9 cellular contexts compared by ENCODE assay signal in the genomic region with DNA sequence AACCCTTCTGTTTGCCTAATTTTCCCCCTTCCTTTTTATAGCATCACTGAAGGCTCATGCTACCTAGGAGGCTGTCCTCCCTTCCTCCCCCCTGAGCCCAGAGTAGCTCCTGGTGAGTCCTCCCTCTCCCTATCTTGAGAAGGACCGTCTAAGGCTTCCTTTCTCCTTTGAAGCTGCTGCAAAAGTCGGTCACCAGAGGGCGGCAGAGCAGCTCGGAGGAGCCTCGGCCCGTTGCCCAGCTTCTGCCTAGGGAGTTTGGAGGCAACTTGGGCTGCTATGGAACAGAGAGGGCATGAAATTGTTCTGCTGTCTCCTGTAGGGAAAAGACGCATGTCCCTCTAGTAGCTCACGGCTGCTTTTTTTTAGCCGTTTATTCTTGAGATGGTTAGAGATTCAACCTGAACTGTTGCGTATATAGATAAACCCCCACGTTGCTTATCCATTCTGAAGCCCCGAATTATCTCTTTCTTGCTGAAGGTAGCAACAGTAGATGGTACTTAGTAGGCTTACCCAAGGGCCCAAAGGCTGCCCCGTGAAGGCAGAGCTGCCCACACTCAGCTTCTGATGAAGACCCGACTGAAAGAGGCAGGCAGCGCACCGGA. TPM values are rescaled to one million over a fixed set of nuclear protein-coding genes. Genes with fewer than 3 reads are reported as not detected.
DNase-seq lines count a peak whose midpoint lies in the region; ATAC-seq, FAIRE-seq and TF ChIP-seq lines count a peak whose summit lies in the region.
"Had no signal": no experiment of that assay in that cellular context is flagged by ENCODE, and none has a peak within 500 bp of the region (broad histone marks: within the 10 kb centered on the region; RNA-seq: fewer than 3 reads in every experiment).

No MANE protein-coding gene starts in this region.

- no peak for TF ChIP-seq POLR2A in A549 (IDR thresholded peaks at IDR 0.05; ENCODE audit: low read length)
- TF ChIP-seq POLR2A in GM12892 (IDR thresholded peaks at IDR 0.05; ENCODE audit: low read depth, low read length), result no peak
- no peak for TF ChIP-seq POLR2A in right lobe of liver (IDR thresholded peaks at IDR 0.05)

- TF ChIP-seq CTCF in A549 (IDR thresholded peaks at IDR 0.05) (peak; percentile 76), right lobe of liver (IDR thresholded peaks at IDR 0.05) (peak; percentile 52 to 84 (median 80))

- no peak overlapping the region for H3K4me2 ChIP-seq in A549

- peak; percentile 76 to 82 for DNase-seq in A549 (ENCODE audit: low read depth in 1 of 2, low spot score in 1 of 2)
- DNase-seq in GM12892 (ENCODE audit: insufficient read length), result peak; percentile 47
- DNase-seq in NCI-H226, result peak; percentile 48
- peak; percentile 87 for DNase-seq in activated CD4-positive, alpha-beta T cell treated with anti-CD3 and anti-CD28 coated beads, Interleukin-2, amount 10 ng/mL, durations not matched to agents 24 days and 14 days
- peak; percentile 84 to 87 (median 87) for DNase-seq in right lobe of liver
- DNase-seq in stimulated activated CD8-positive, alpha-beta memory T cell treated with anti-CD3 and anti-CD28 coated beads, Interleukin-12 subunit alpha, Interleukin-12 subunit beta, amount 100 ng/mL, for 4 hours (ENCODE audit: low read depth), result peak; percentile 25

- POLR2A ChIA-PET in A549 (lab: Yijun Ruan, JAX), result interaction anchor here (0.9 kb wide), 1 partner anchor 56 kb away, joined by 4 read pairs; a partner anchor contains a TSS

- peaks cover 53% of the 10 kb centered on the region for H3K27me3 Mint-ChIP-seq in activated CD4-positive, alpha-beta T cell treated with anti-CD3 and anti-CD28 coated beads, Interleukin-2, amount 10 ng/mL, durations not matched to agents 24 days and 14 days
- peaks cover 15% of the 10 kb centered on the region for H3K27me3 Mint-ChIP-seq in dendritic cell treated with granulocyte-macrophage colony-stimulating factor and Interleukin-4, amounts not matched to agents 40 ng/mL and 50 ng/mL, for 4 days

- H3K4me1 Mint-ChIP-seq in activated CD4-positive, alpha-beta T cell treated with anti-CD3 and anti-CD28 coated beads, Interleukin-2, amount 10 ng/mL, durations not matched to agents 24 days and 14 days, result peaks cover 8% of the 10 kb centered on the region
- H3K4me1 Mint-ChIP-seq in dendritic cell treated with granulocyte-macrophage colony-stimulating factor and Interleukin-4, amounts not matched to agents 40 ng/mL and 50 ng/mL, for 4 days (ENCODE audit: low read depth), result peaks cover 76% of the 10 kb centered on the region

- peak; percentile 73 to 80 for TF ChIP-seq RAD21 in A549 (conservative IDR thresholded peaks at IDR 0.05 in 1 of 2, IDR thresholded peaks at IDR 0.05 in 1 of 2)

- H3K9me3 ChIP-seq in A549, result no peaks in the 10 kb centered on the region
- H3K9me3 ChIP-seq in right lobe of liver, result no peaks in the 10 kb centered on the region

- no peak overlapping the region for H3K4me3 ChIP-seq in A549
- H3K4me3 ChIP-seq in right lobe of liver, result peak overlapping the region in 1 of 3 donors; percentile 16
- H3K4me3 ChIP-seq: skin epidermis had no signal

- H3K36me3 ChIP-seq in right lobe of liver, result no peaks in the 10 kb centered on the region

- CTCF ChIA-PET in A549 (lab: Yijun Ruan, JAX), result interaction anchor here (0.6 to 16.6 kb wide), 33 partner anchors 12 to 760 kb away, joined by 3 to 210 read pairs (median 5); no protein-coding TSS in a partner anchor

- TF ChIP-seq EP300 in A549 (IDR thresholded peaks at IDR 0.05), result no peak

- ATAC-seq in A549 (peak; percentile 74 to 87), right lobe of liver (peak; percentile 60 to 71 (median 62)), HG03469 (IDR thresholded peaks at IDR 0.05; ENCODE audit: unreplicated experiment) (no peak)

- no peak overlapping the region for H3K27ac ChIP-seq in A549
- peak overlapping the region in 2 of 3 donors; percentile 13 to 80 for H3K27ac ChIP-seq in right lobe of liver
- H3K27ac ChIP-seq: skin epidermis had no signal

- H3K36me3 Mint-ChIP-seq in activated CD4-positive, alpha-beta T cell treated with anti-CD3 and anti-CD28 coated beads, Interleukin-2, amount 10 ng/mL, durations not matched to agents 24 days and 14 days (ENCODE audit: low read depth), result no peaks in the 10 kb centered on the region
- peaks cover 95% of the 10 kb centered on the region for H3K36me3 Mint-ChIP-seq in dendritic cell treated with granulocyte-macrophage colony-stimulating factor and Interleukin-4, amounts not matched to agents 40 ng/mL and 50 ng/mL, for 4 days (ENCODE audit: low read depth)

- H3K4me1 ChIP-seq in A549 (peaks cover 3% of the 10 kb centered on the region; the same call in 1 of the 3 replicates), right lobe of liver (peaks cover 0 to 45% (median 13%) of the 10 kb centered on the region in 4 donors)

- H3K27me3 ChIP-seq in right lobe of liver, result no peaks in the 10 kb centered on the region

- H3K9me3 Mint-ChIP-seq in activated CD4-positive, alpha-beta T cell treated with anti-CD3 and anti-CD28 coated beads, Interleukin-2, amount 10 ng/mL, durations not matched to agents 24 days and 14 days, result no peaks in the 10 kb centered on the region
- H3K9me3 Mint-ChIP-seq in dendritic cell treated with granulocyte-macrophage colony-stimulating factor and Interleukin-4, amounts not matched to agents 40 ng/mL and 50 ng/mL, for 4 days, result no peaks in the 10 kb centered on the region

- intact Hi-C loops in activated CD4-positive, alpha-beta T cell treated with anti-CD3 and anti-CD28 coated beads, Interleukin-2, amount 10 ng/mL, durations not matched to agents 24 days and 14 days (cut with micrococcal nuclease), result loop anchor here (1.0 kb wide), 1 partner anchor 306 kb away; no protein-coding TSS in a partner anchor
- intact Hi-C loops in dendritic cell treated with granulocyte-macrophage colony-stimulating factor and Interleukin-4, amounts not matched to agents 40 ng/mL and 50 ng/mL, for 4 days (cut with micrococcal nuclease), result no loop called here
- intact Hi-C loops in right lobe of liver (cut with DNase I), result no loop called here

- FAIRE-seq in A549 (lab: Jason Lieb, UNC), result no peak
- FAIRE-seq in GM12892 (lab: Jason Lieb, UNC), result peak; percentile 94

- WGBS in A549 (ENCODE audit: missing lambda C conversion rate), result 32% methylated on average over 16 of the region's 16 CpGs
- 44% methylated on average over 9 of the region's 16 CpGs for WGBS in right lobe of liver (ENCODE audit: insufficient coverage, low coverage, low lambda C conversion rate, missing lambda C conversion rate)

- no peak overlapping the region for H3K27ac Mint-ChIP-seq in activated CD4-positive, alpha-beta T cell treated with anti-CD3 and anti-CD28 coated beads, Interleukin-2, amount 10 ng/mL, durations not matched to agents 24 days and 14 days
- H3K27ac Mint-ChIP-seq in dendritic cell treated with granulocyte-macrophage colony-stimulating factor and Interleukin-4, amounts not matched to agents 40 ng/mL and 50 ng/mL, for 4 days, result peak overlapping the region; percentile 39

- no peak overlapping the region for H3K4me3 Mint-ChIP-seq in activated CD4-positive, alpha-beta T cell treated with anti-CD3 and anti-CD28 coated beads, Interleukin-2, amount 10 ng/mL, durations not matched to agents 24 days and 14 days
- H3K4me3 Mint-ChIP-seq in dendritic cell treated with granulocyte-macrophage colony-stimulating factor and Interleukin-4, amounts not matched to agents 40 ng/mL and 50 ng/mL, for 4 days, result peak overlapping the region; percentile 46

TF ChIP-seq in A549, 52 proteins besides CTCF, POLR2A, EP300 and RAD21:
- TF ChIP-seq EHMT2 (IDR thresholded peaks at IDR 0.05; ENCODE audit: low read depth) (no peak), SMC3 (IDR thresholded peaks at IDR 0.05) (peak; percentile 71), HOXA7 (CRISPR knock-in tag; IDR thresholded peaks at IDR 0.05) (no peak)

RNA-seq across cellular contexts. Expression of a gene that starts 5.7 kb away (rescaled TPM):
- polyA plus RNA-seq in A549 (2011; rRNA removed) (1.3 TPM in 2 replicates), A549 (2017; fragmentation: RNase III; extraction: RNeasy Plus Mini Kit Qiagen cat#74134 plus additional on column Dnase treatment) (1.0 to 1.6 TPM (median 1.5 TPM) in 3 replicates)
- polyA plus RNA-seq in A549 (2012; cell fraction: cytosol; rRNA removed), result 1.0 and 2.1 TPM in 2 replicates
- 4.0 and 4.2 TPM in 2 replicates for polyA plus RNA-seq in A549 (2012; cell fraction: nucleus; rRNA removed)
- polyA minus RNA-seq in A549 (2011; rRNA and poly(A)+ RNA removed), result 1.4 and 2.9 TPM in 2 replicates
- polyA plus RNA-seq in GM12892 (2012; ENCODE audit: missing spikeins), result 5.2 TPM
- 0.76 and 0.89 TPM in 2 replicates for total RNA-seq in activated CD4-positive, alpha-beta T cell treated with anti-CD3 and anti-CD28 coated beads, Interleukin-2, amount 10 ng/mL, durations not matched to agents 24 days and 14 days
- 1 to 10 TPM in 4 of 6 experiments, under 1 TPM in 2; 0.43 to 8.1 (median 1.5) TPM for total RNA-seq in right lobe of liver

RNA-seq across cellular contexts. Expression of a gene that starts 40.3 kb away (rescaled TPM):
- polyA plus RNA-seq in A549 (2011; rRNA removed), result 6.7 and 8.2 TPM in 2 replicates
- 19.5 and 28.3 TPM in 2 replicates for polyA plus RNA-seq in A549 (2012; cell fraction: cytosol; rRNA removed)
- polyA plus RNA-seq in A549 (2012; cell fraction: nucleus; rRNA removed), result 12.6 and 21.7 TPM in 2 replicates
- 6.5 to 8.1 TPM (median 7.1 TPM) in 3 replicates for polyA plus RNA-seq in A549 (2017; fragmentation: RNase III; extraction: RNeasy Plus Mini Kit Qiagen cat#74134 plus additional on column Dnase treatment)
- polyA minus RNA-seq in A549 (2011; rRNA and poly(A)+ RNA removed), result 10.7 and 17.9 TPM in 2 replicates
- polyA plus RNA-seq in GM12892 (2012; ENCODE audit: missing spikeins), result 2.9 TPM
- 17.4 and 18.8 TPM in 2 replicates for total RNA-seq in activated CD4-positive, alpha-beta T cell treated with anti-CD3 and anti-CD28 coated beads, Interleukin-2, amount 10 ng/mL, durations not matched to agents 24 days and 14 days
- 1 to 10 TPM; 4.7 to 6.8 (median 5.4) TPM for total RNA-seq in right lobe of liver

RNA-seq across cellular contexts. Expression of a gene that starts 56.2 kb away (rescaled TPM):
- polyA plus RNA-seq in A549 (2011; rRNA removed) (65.4 and 80.0 TPM in 2 replicates), A549 (2017; fragmentation: RNase III; extraction: RNeasy Plus Mini Kit Qiagen cat#74134 plus additional on column Dnase treatment) (52.3 to 60.4 TPM (median 59.8 TPM) in 3 replicates)
- 23.7 and 31.8 TPM in 2 replicates for polyA plus RNA-seq in A549 (2012; cell fraction: cytosol; rRNA removed)
- polyA plus RNA-seq in A549 (2012; cell fraction: nucleus; rRNA removed), result 12.0 and 21.8 TPM in 2 replicates
- 42.8 and 50.1 TPM in 2 replicates for polyA minus RNA-seq in A549 (2011; rRNA and poly(A)+ RNA removed)
- polyA plus RNA-seq in GM12892 (2012; ENCODE audit: missing spikeins), result 32.6 TPM
- 68.7 and 71.2 TPM in 2 replicates for total RNA-seq in activated CD4-positive, alpha-beta T cell treated with anti-CD3 and anti-CD28 coated beads, Interleukin-2, amount 10 ng/mL, durations not matched to agents 24 days and 14 days
- 100 to 1,000 TPM in 1 of 6 experiments, 10 to 100 TPM in 5; 46.5 to 108 (median 59.8) TPM for total RNA-seq in right lobe of liver

Comparison
In these comparisons a context has a peak if more than half of its experiments do, and no peak if none do; other contexts are left out.
1. DNase-seq: peak in every context shown above with its lines; median percentile 87 in activated CD4-positive, alpha-beta T cell treated with anti-CD3 and anti-CD28 coated beads, Interleukin-2, amount 10 ng/mL, durations not matched to agents 24 days and 14 days; 87 in right lobe of liver; 79 in A549; 48 in NCI-H226; 47 in GM12892; 25 in stimulated activated CD8-positive, alpha-beta memory T cell treated with anti-CD3 and anti-CD28 coated beads, Interleukin-12 subunit alpha, Interleukin-12 subunit beta, amount 100 ng/mL, for 4 hours.
2. H3K27ac ChIP-seq: peak in right lobe of liver (2 of 3); none in A549 (0 of 2).